20 cellular contexts compared by ENCODE assay signal in genomic region chr1:51242546-51242945, GRCh38.
"Had no signal": no experiment of that assay in that cellular context is flagged by ENCODE, and none has a peak within 500 bp of the region (broad histone marks: within the 10 kb centered on the region; RNA-seq: fewer than 3 reads in every experiment).

No MANE protein-coding gene starts in this region.

- H3K9me3 ChIP-seq: heart left ventricle, lower lobe of right lung, sigmoid colon, thyroid gland had no signal

- H3K4me3 ChIP-seq: heart left ventricle, lower lobe of right lung, sigmoid colon, thyroid gland had no signal

- H3K36me3 ChIP-seq: heart left ventricle, lower lobe of right lung, sigmoid colon, thyroid gland had no signal

- DNase-seq: activated naive CD4-positive, alpha-beta T cell treated with Interleukin-2 at 50 U/mL for 16 hours; activated naive CD8-positive, alpha-beta T cell treated with anti-CD3 and anti-CD28 coated beads for 36 hours; activated T-cell treated with anti-CD3 and anti-CD28 coated beads, Interleukin-2, amount 50 U/mL, for 48 hours; dorsolateral prefrontal cortex; effector memory CD8-positive, alpha-beta T cell; heart left ventricle; lower lobe of right lung; naive B cell; retina; sigmoid colon; stimulated activated CD4-positive, alpha-beta T cell treated with anti-CD3 and anti-CD28 coated beads, Interleukin-4, amount 100 ng/mL, for 4 hours; substantia nigra; T-helper 1 cell; T-helper 9 cell; thyroid gland had no signal

- H3K27ac ChIP-seq: epithelial cell of prostate, heart left ventricle, lower lobe of right lung, sigmoid colon, thyroid gland had no signal

- ATAC-seq: effector memory CD8-positive, alpha-beta T cell; heart left ventricle; left lobe of liver; lower lobe of right lung; WTC11 had no signal

- FAIRE-seq: astrocyte, colon had no signal

- H3K27me3 ChIP-seq: dorsolateral prefrontal cortex, heart left ventricle, sigmoid colon, thyroid gland had no signal
